ENCODE assay signal across 39 cellular contexts in genomic region chr12:117329756-117330155, GRCh38. TPM values are rescaled to one million over a fixed set of nuclear protein-coding genes. Genes with fewer than 3 reads are reported as not detected.
"Had no signal": no experiment of that assay in that cellular context is flagged by ENCODE, and none has a peak within 500 bp of the region (broad histone marks: within the 10 kb centered on the region; RNA-seq: fewer than 3 reads in every experiment).

No MANE protein-coding gene starts in this region.

- H3K36me3 Mint-ChIP-seq: activated naive CD4-positive, alpha-beta T cell treated with anti-CD3 and anti-CD28 coated beads, Interleukin-2, amount 10 ng/mL, durations not matched to agents 7 days and 5 days; activated naive CD4-positive, alpha-beta T cell treated with anti-CD3 and anti-CD28 coated beads, Interleukin-2, amount 50 U/mL, for 24 hours; activated naive CD4-positive, alpha-beta T cell treated with anti-CD3 and anti-CD28 coated beads, Interleukin-2, amount 50 U/mL, for 72 hours; activated naive CD8-positive, alpha-beta T cell; activated naive CD8-positive, alpha-beta T cell treated with anti-CD3 and anti-CD28 coated beads for 36 hours; activated naive CD8-positive, alpha-beta T cell treated with anti-CD3 and anti-CD28 coated beads, Interleukin-2, amount 10 ng/mL, durations not matched to agents 7 days and 5 days; brain had no signal

- H3K4me3 ChIP-seq: adrenal gland, ascending aorta, body of pancreas, breast epithelium, cardiac muscle cell had no signal

- H3K27me3 ChIP-seq: adrenal gland, ascending aorta, body of pancreas, brain microvascular endothelial cell, cardiac muscle cell had no signal

- H3K36me3 ChIP-seq: adrenal gland, ascending aorta, brain microvascular endothelial cell, breast epithelium, cardiac muscle cell had no signal

- H3K9me3 Mint-ChIP-seq: activated naive CD4-positive, alpha-beta T cell treated with anti-CD3 and anti-CD28 coated beads for 36 hours; activated naive CD4-positive, alpha-beta T cell treated with anti-CD3 and anti-CD28 coated beads, Interleukin-2, amount 10 ng/mL, durations not matched to agents 7 days and 5 days; activated naive CD4-positive, alpha-beta T cell treated with anti-CD3 and anti-CD28 coated beads, Interleukin-2, amount 50 U/mL, for 24 hours; activated naive CD8-positive, alpha-beta T cell treated with anti-CD3 and anti-CD28 coated beads for 36 hours; activated naive CD8-positive, alpha-beta T cell treated with anti-CD3 and anti-CD28 coated beads, Interleukin-2, amount 10 ng/mL, durations not matched to agents 7 days and 5 days; activated naive CD8-positive, alpha-beta T cell treated with anti-CD3 and anti-CD28 coated beads, Interleukin-2, amount 50 U/mL, for 24 hours; activated T-cell treated with anti-CD3 and anti-CD28 coated beads, Interleukin-2, amount 50 U/mL, for 24 hours; activated T-cell treated with anti-CD3 and anti-CD28 coated beads, Interleukin-2, amount 50 U/mL, for 4 hours; activated T-cell treated with anti-CD3 and anti-CD28 coated beads, Interleukin-2, amount 50 U/mL, for 72 hours; activated T-helper 1 cell treated with anti-CD3 and anti-CD28 coated beads, Interleukin-12 subunit alpha, Interleukin-12 subunit beta, Interleukin-2, Interleukin-4 antibody, amounts not matched to agents 30 ng/mL and 10 ng/mL and 1 ng/mL, durations not matched to agents 14 hours and 24 hours and 36 hours; activated T-helper 17 cell treated with anti-CD3 and anti-CD28 coated beads, Interleukin-2, amount 50 U/mL, for 72 hours; activated T-helper 2 cell treated with anti-CD3 and anti-CD28 coated beads, Interferon-gamma antibody, Interleukin-2, Interleukin-4, amounts not matched to agents 10 μg/mL and 5 μg/mL and 100 μg/mL, durations not matched to agents 14 hours and 24 hours and 36 hours; central memory CD8-positive, alpha-beta T cell had no signal

- H3K4me3 Mint-ChIP-seq: activated naive CD4-positive, alpha-beta T cell treated with anti-CD3 and anti-CD28 coated beads for 36 hours; activated naive CD4-positive, alpha-beta T cell treated with anti-CD3 and anti-CD28 coated beads, Interleukin-2, amount 10 ng/mL, durations not matched to agents 7 days and 5 days; activated naive CD4-positive, alpha-beta T cell treated with anti-CD3 and anti-CD28 coated beads, Interleukin-2, amount 50 U/mL, for 24 hours; activated naive CD8-positive, alpha-beta T cell; activated naive CD8-positive, alpha-beta T cell treated with anti-CD3 and anti-CD28 coated beads for 36 hours; activated naive CD8-positive, alpha-beta T cell treated with anti-CD3 and anti-CD28 coated beads, Interleukin-2, amount 10 ng/mL, durations not matched to agents 7 days and 5 days; activated naive CD8-positive, alpha-beta T cell treated with anti-CD3 and anti-CD28 coated beads, Interleukin-2, amount 50 U/mL, for 24 hours; activated T-cell treated with anti-CD3 and anti-CD28 coated beads, Interleukin-2, amount 50 U/mL, for 24 hours; activated T-cell treated with anti-CD3 and anti-CD28 coated beads, Interleukin-2, amount 50 U/mL, for 4 hours; activated T-cell treated with anti-CD3 and anti-CD28 coated beads, Interleukin-2, amount 50 U/mL, for 72 hours; activated T-helper 1 cell treated with anti-CD3 and anti-CD28 coated beads, Interleukin-12 subunit alpha, Interleukin-12 subunit beta, Interleukin-2, Interleukin-4 antibody, amounts not matched to agents 30 ng/mL and 10 ng/mL and 1 ng/mL, durations not matched to agents 14 hours and 24 hours and 36 hours; activated T-helper 17 cell treated with anti-CD3 and anti-CD28 coated beads, Interleukin-2, amount 50 U/mL, for 72 hours; brain; central memory CD8-positive, alpha-beta T cell had no signal

- ATAC-seq: activated naive CD4-positive, alpha-beta T cell treated with anti-CD3 and anti-CD28 coated beads, Interleukin-2, amount 50 U/mL, for 72 hours; activated naive CD8-positive, alpha-beta T cell treated with anti-CD3 and anti-CD28 coated beads, Interleukin-2, amount 50 U/mL, for 24 hours; activated T-cell treated with anti-CD3 and anti-CD28 coated beads, Interleukin-2, amount 50 U/mL, for 4 hours; activated T-cell treated with anti-CD3 and anti-CD28 coated beads, Interleukin-2, amount 50 U/mL, for 72 hours; activated T-helper 17 cell treated with anti-CD3 and anti-CD28 coated beads, Interleukin-2, amount 50 U/mL, for 72 hours; body of pancreas had no signal

- H3K27ac ChIP-seq: adrenal gland, ascending aorta, body of pancreas, brain microvascular endothelial cell, breast epithelium, cardiac muscle cell had no signal

- H3K4me1 Mint-ChIP-seq: activated naive CD4-positive, alpha-beta T cell treated with anti-CD3 and anti-CD28 coated beads, Interleukin-2, amount 10 ng/mL, durations not matched to agents 7 days and 5 days; activated naive CD4-positive, alpha-beta T cell treated with anti-CD3 and anti-CD28 coated beads, Interleukin-2, amount 50 U/mL, for 24 hours; activated naive CD8-positive, alpha-beta T cell treated with anti-CD3 and anti-CD28 coated beads for 36 hours; activated naive CD8-positive, alpha-beta T cell treated with anti-CD3 and anti-CD28 coated beads, Interleukin-2, amount 10 ng/mL, durations not matched to agents 7 days and 5 days; activated naive CD8-positive, alpha-beta T cell treated with anti-CD3 and anti-CD28 coated beads, Interleukin-2, amount 50 U/mL, for 24 hours; activated T-helper 17 cell treated with anti-CD3 and anti-CD28 coated beads, Interleukin-2, amount 50 U/mL, for 72 hours; central memory CD8-positive, alpha-beta T cell had no signal

- H3K4me1 ChIP-seq: adrenal gland, ascending aorta, body of pancreas, breast epithelium had no signal

- H3K9me3 ChIP-seq: adrenal gland, ascending aorta, body of pancreas, breast epithelium had no signal

- H3K27ac Mint-ChIP-seq: activated naive CD4-positive, alpha-beta T cell treated with anti-CD3 and anti-CD28 coated beads for 36 hours; activated naive CD4-positive, alpha-beta T cell treated with anti-CD3 and anti-CD28 coated beads, Interleukin-2, amount 10 ng/mL, durations not matched to agents 7 days and 5 days; activated naive CD4-positive, alpha-beta T cell treated with anti-CD3 and anti-CD28 coated beads, Interleukin-2, amount 50 U/mL, for 24 hours; activated naive CD4-positive, alpha-beta T cell treated with anti-CD3 and anti-CD28 coated beads, Interleukin-2, amount 50 U/mL, for 72 hours; activated naive CD8-positive, alpha-beta T cell; activated naive CD8-positive, alpha-beta T cell treated with anti-CD3 and anti-CD28 coated beads for 36 hours; activated naive CD8-positive, alpha-beta T cell treated with anti-CD3 and anti-CD28 coated beads, Interleukin-2, amount 10 ng/mL, durations not matched to agents 7 days and 5 days; activated naive CD8-positive, alpha-beta T cell treated with anti-CD3 and anti-CD28 coated beads, Interleukin-2, amount 50 U/mL, for 24 hours; activated T-cell treated with anti-CD3 and anti-CD28 coated beads, Interleukin-2, amount 50 U/mL, for 24 hours; activated T-cell treated with anti-CD3 and anti-CD28 coated beads, Interleukin-2, amount 50 U/mL, for 72 hours; activated T-helper 1 cell treated with anti-CD3 and anti-CD28 coated beads, Interleukin-12 subunit alpha, Interleukin-12 subunit beta, Interleukin-2, Interleukin-4 antibody, amounts not matched to agents 30 ng/mL and 10 ng/mL and 1 ng/mL, durations not matched to agents 14 hours and 24 hours and 36 hours; activated T-helper 17 cell treated with anti-CD3 and anti-CD28 coated beads, Interleukin-2, amount 50 U/mL, for 72 hours; activated T-helper 2 cell treated with anti-CD3 and anti-CD28 coated beads, Interferon-gamma antibody, Interleukin-2, Interleukin-4, amounts not matched to agents 10 μg/mL and 5 μg/mL and 100 μg/mL, durations not matched to agents 14 hours and 24 hours and 36 hours; brain had no signal

- DNase-seq: activated effector memory CD4-positive, alpha-beta T cell treated with anti-CD3 and anti-CD28 coated beads, Interleukin-2, amount 50 U/mL, for 16 hours; activated effector memory CD4-positive, alpha-beta T cell treated with Interleukin-2 at 50 U/mL for 16 hours; activated gamma-delta T cell; activated gamma-delta T cell treated with Interleukin-2 at 50 U/mL for 16 hours; activated naive CD4-positive, alpha-beta T cell; activated naive CD4-positive, alpha-beta T cell treated with anti-CD3 and anti-CD28 coated beads for 36 hours; activated naive CD4-positive, alpha-beta T cell treated with anti-CD3 and anti-CD28 coated beads, Interleukin-2, amount 10 ng/mL, durations not matched to agents 7 days and 5 days; activated naive CD4-positive, alpha-beta T cell treated with anti-CD3 and anti-CD28 coated beads, Interleukin-2, amount 50 U/mL, for 16 hours; activated naive CD4-positive, alpha-beta T cell treated with Interleukin-2 at 50 U/mL for 16 hours; activated naive CD8-positive, alpha-beta T cell treated with anti-CD3 and anti-CD28 coated beads for 36 hours; activated naive CD8-positive, alpha-beta T cell treated with anti-CD3 and anti-CD28 coated beads, Interleukin-2, amount 10 ng/mL, durations not matched to agents 7 days and 5 days; activated naive CD8-positive, alpha-beta T cell treated with anti-CD3 and anti-CD28 coated beads, Interleukin-2, amount 50 U/mL, for 24 hours; activated T-cell treated with anti-CD3 and anti-CD28 coated beads, Interleukin-2, amount 50 U/mL, for 1 hour; activated T-cell treated with anti-CD3 and anti-CD28 coated beads, Interleukin-2, amount 50 U/mL, for 24 hours; activated T-cell treated with anti-CD3 and anti-CD28 coated beads, Interleukin-2, amount 50 U/mL, for 4 hours; activated T-cell treated with anti-CD3 and anti-CD28 coated beads, Interleukin-2, amount 50 U/mL, for 48 hours; activated T-cell treated with anti-CD3 and anti-CD28 coated beads, Interleukin-2, amount 50 U/mL, for 72 hours; adrenal gland; amniotic stem cell; amygdala; anterior cingulate cortex; aorta; body of pancreas; brain microvascular endothelial cell; caudate nucleus; central memory CD4-positive, alpha-beta T cell; cerebellar nuclear complex had no signal

RNA-seq across cellular contexts. Expression of gene NOS1, which starts 31.7 kb away (rescaled TPM):
- total RNA-seq: activated naive CD8-positive, alpha-beta T cell treated with anti-CD3 and anti-CD28 coated beads for 36 hours; activated naive CD8-positive, alpha-beta T cell treated with anti-CD3 and anti-CD28 coated beads, Interleukin-2, amount 10 ng/mL, durations not matched to agents 7 days and 5 days; activated T-cell treated with anti-CD3 and anti-CD28 coated beads, Interleukin-2, amount 50 U/mL, for 72 hours; activated T-helper 1 cell treated with anti-CD3 and anti-CD28 coated beads, Interleukin-12 subunit alpha, Interleukin-12 subunit beta, Interleukin-2, Interleukin-4 antibody, amounts not matched to agents 30 ng/mL and 10 ng/mL and 1 ng/mL, durations not matched to agents 14 hours and 24 hours and 36 hours; activated T-helper 2 cell treated with anti-CD3 and anti-CD28 coated beads, Interferon-gamma antibody, Interleukin-2, Interleukin-4, amounts not matched to agents 10 μg/mL and 5 μg/mL and 100 μg/mL, durations not matched to agents 14 hours and 24 hours and 36 hours; cardiac muscle cell; chondrocyte had no signal
- polyA plus RNA-seq: cardiac muscle cell had no signal
